ENCODE assay signal across 27 cellular contexts in the genomic region with DNA sequence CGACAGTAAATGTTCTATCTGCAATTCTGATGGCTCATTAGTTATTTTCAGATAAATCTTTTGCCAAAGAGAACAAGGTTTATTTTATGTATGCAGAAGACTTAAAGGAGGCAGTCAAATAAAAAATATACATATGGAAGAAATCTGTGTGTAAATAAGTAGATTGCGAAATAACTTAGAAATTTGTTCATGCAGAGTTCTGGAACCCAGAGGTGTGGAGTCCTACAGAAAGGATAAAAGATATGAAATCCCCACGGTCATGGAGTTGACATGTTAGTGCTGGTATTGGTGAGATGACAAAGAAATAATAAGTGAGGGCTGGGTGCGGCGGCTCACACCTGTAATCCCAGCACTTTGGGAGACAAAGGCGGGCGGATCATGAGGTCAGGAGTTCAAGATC.
DNase-seq lines count a peak whose midpoint lies in the region; ATAC-seq, FAIRE-seq and TF ChIP-seq lines count a peak whose summit lies in the region.
"Had no signal": no experiment of that assay in that cellular context is flagged by ENCODE, and none has a peak within 500 bp of the region (broad histone marks: within the 10 kb centered on the region; RNA-seq: fewer than 3 reads in every experiment).

No MANE protein-coding gene starts in this region.

- in situ Hi-C loops in IMR-90 (cut with MboI; ENCODE audit: low sequenced_read_pairs), result no loop called here

- H3K23me2 ChIP-seq in H1 (ENCODE audit: low read depth, low read length), result no peaks in the 10 kb centered on the region

- H3K27ac ChIP-seq in IMR-90 (ENCODE audit: insufficient read depth, low read length), result no peak overlapping the region
- H3K27ac ChIP-seq in H1 (ENCODE audit: low read depth, low read length), result no peak overlapping the region
- H3K27ac ChIP-seq in MM.1S (ENCODE audit: low read length), result no peak overlapping the region
- H3K27ac ChIP-seq: BLaER1 had no signal

- H3K4me2 ChIP-seq in IMR-90 (ENCODE audit: low read depth, low read length) (no peak overlapping the region), H1 (ENCODE audit: insufficient read depth in 1 of 2, low read depth in 2 of 2, low read length in 2 of 2) (no peak overlapping the region), MM.1S (ENCODE audit: low read depth, low read length) (no peak overlapping the region)
- H3K4me2 ChIP-seq: BLaER1 had no signal

- H3K27me3 ChIP-seq in IMR-90 (ENCODE audit: control insufficient read depth, insufficient read depth, low read length) (no peaks in the 10 kb centered on the region), adipocyte (replicated peaks; ENCODE audit: control insufficient read depth, insufficient read depth, low read length) (no peaks in the 10 kb centered on the region), H1 (replicated peaks in 1 of 4; ENCODE audit: control insufficient read depth in 3 of 4, extremely low read depth in 1 of 4, insufficient read depth in 3 of 4, low read length in 3 of 4) (no peaks in the 10 kb centered on the region), MM.1S (replicated peaks; ENCODE audit: insufficient read depth, low read length) (no peaks in the 10 kb centered on the region)
- H3K27me3 ChIP-seq: BE2C, BLaER1 had no signal

- ATAC-seq in IMR-90 (ENCODE audit: low read depth) (no peak), GM21619 (IDR thresholded peaks at IDR 0.05; ENCODE audit: unreplicated experiment) (no peak)
- ATAC-seq: GM12878 had no signal

- H3K9me2 ChIP-seq in MM.1S (replicated peaks; ENCODE audit: insufficient read depth, low read length), result no peaks in the 10 kb centered on the region

- H3K14ac ChIP-seq in IMR-90 (replicated peaks; ENCODE audit: low read depth, low read length) (no peak overlapping the region), H1 (ENCODE audit: insufficient read length) (no peak overlapping the region)

- H3K79me2 ChIP-seq in H1 (ENCODE audit: control insufficient read depth in 1 of 2, insufficient read depth in 2 of 2, low read length in 2 of 2) (no peaks in the 10 kb centered on the region), MM.1S (ENCODE audit: low read length) (no peaks in the 10 kb centered on the region)

- no peak overlapping the region for H4K8ac ChIP-seq in IMR-90 (ENCODE audit: low read depth in 2 of 2, low read length in 2 of 2)
- H4K8ac ChIP-seq in H1 (ENCODE audit: extremely low read depth, insufficient read depth, low read length), result no peak overlapping the region

- no peaks in the 10 kb centered on the region for H3K36me3 ChIP-seq in IMR-90 (ENCODE audit: control insufficient read depth, insufficient read depth, low read length)
- H3K36me3 ChIP-seq in adipocyte (ENCODE audit: control insufficient read depth, insufficient read depth, low read length, severe bottlenecking), result no peaks in the 10 kb centered on the region
- no peaks in the 10 kb centered on the region for H3K36me3 ChIP-seq in H1 (ENCODE audit: control insufficient read depth in 2 of 4, insufficient read depth in 4 of 4, low read length in 3 of 4)
- no peaks in the 10 kb centered on the region for H3K36me3 ChIP-seq in MM.1S (replicated peaks; ENCODE audit: insufficient read depth, low read length)
- H3K36me3 ChIP-seq: BE2C, BLaER1 had no signal

- no peak overlapping the region for H3K9ac ChIP-seq in IMR-90 (ENCODE audit: low read depth, low read length)
- H3K9ac ChIP-seq in adipocyte (ENCODE audit: low read length), result no peak overlapping the region
- H3K9ac ChIP-seq in H1 (replicated peaks in 1 of 4; ENCODE audit: extremely low read depth in 1 of 4, low read depth in 3 of 4, low read length in 3 of 4), result no peak overlapping the region
- H3K9ac ChIP-seq in MM.1S (ENCODE audit: low read length), result no peak overlapping the region
- H3K9ac ChIP-seq: BLaER1 had no signal

- H2AFZ ChIP-seq in IMR-90 (replicated peaks; ENCODE audit: low read length, poor library complexity) (no peak overlapping the region), H1 (ENCODE audit: low read length) (no peak overlapping the region), MM.1S (ENCODE audit: low read length) (no peak overlapping the region)

- no TSS peak for BruUV-seq in IMR-90 (replicated peaks; lab: Mats Ljungman, UMichigan)

- H2AK5ac ChIP-seq in IMR-90 (ENCODE audit: low read depth, low read length), result no peak overlapping the region
- no peak overlapping the region for H2AK5ac ChIP-seq in H1 (ENCODE audit: low read depth, low read length)

- H3K4me3 ChIP-seq in IMR-90 (ENCODE audit: insufficient read depth, low read depth, low read length) (no peak overlapping the region), adipocyte (ENCODE audit: low read length) (no peak overlapping the region), H1 (ENCODE audit: extremely low read depth in 1 of 4, insufficient read depth in 2 of 4, low read depth in 3 of 4, low read length in 4 of 4) (no peak overlapping the region), MM.1S (ENCODE audit: low read length) (no peak overlapping the region)
- H3K4me3 ChIP-seq: BLaER1, GM12878 had no signal

- H3K18ac ChIP-seq in IMR-90 (ENCODE audit: low read depth, low read length) (no peak overlapping the region), H1 (ENCODE audit: extremely low read depth, low read length) (no peak overlapping the region)

- TF ChIP-seq CTCF in IMR-90 (conservative IDR thresholded peaks at IDR 0.05; ENCODE audit: low read depth, low read length), result no peak
- no peak for TF ChIP-seq CTCF in H1 (IDR thresholded peaks at IDR 0.05; ENCODE audit: control extremely low read depth in 1 of 3, insufficient read depth in 1 of 3, low read depth in 1 of 3, low read length in 3 of 3)
- TF ChIP-seq CTCF in MM.1S (IDR thresholded peaks at IDR 0.05; ENCODE audit: low read length), result no peak

- TF ChIP-seq POLR2A in IMR-90 (IDR thresholded peaks at IDR 0.05; ENCODE audit: low read depth, low read length), result no peak
- no peak for TF ChIP-seq POLR2A in H1 (IDR thresholded peaks at IDR 0.05; ENCODE audit: control extremely low read depth in 1 of 2, low read depth in 2 of 2, low read length in 2 of 2)

- no peak for TF ChIP-seq EP300 in H1 (IDR thresholded peaks at IDR 0.05; ENCODE audit: borderline replicate concordance in 1 of 2, low read depth in 2 of 2, low read length in 2 of 2)

- dilution Hi-C loops in IMR-90 (cut with HindIII; ENCODE audit: low sequenced_read_pairs, unreplicated experiment), result no loop called here

- WGBS in IMR-90 (ENCODE audit: extremely low coverage in 2 of 2, insufficient read length in 1 of 2), 2 experiments, result 83% methylated on average over 4 of the region's 7 CpGs; no CpG with 5 or more reads in 1 of the 2 experiments
- WGBS in H1 (ENCODE audit: extremely low coverage in 1 of 2, insufficient coverage in 1 of 2, insufficient read length in 1 of 2, insufficient replicate concordance in 2 of 2, low coverage in 1 of 2, low lambda C conversion rate in 2 of 2, missing lambda C conversion rate in 1 of 2), 2 experiments, result 92% methylated on average over 7 of the region's 7 CpGs; no CpG with 5 or more reads in 1 of the 2 experiments

- H3K23ac ChIP-seq in IMR-90 (ENCODE audit: low read depth, low read length) (no peak overlapping the region), H1 (ENCODE audit: insufficient read length) (no peak overlapping the region)

- H4K20me1 ChIP-seq in IMR-90 (ENCODE audit: insufficient read depth, low read length), result no peaks in the 10 kb centered on the region
- no peaks in the 10 kb centered on the region for H4K20me1 ChIP-seq in H1 (replicated peaks in 1 of 2; ENCODE audit: control insufficient read depth in 1 of 2, insufficient read depth in 2 of 2, low read length in 2 of 2)
- no peaks in the 10 kb centered on the region for H4K20me1 ChIP-seq in MM.1S (ENCODE audit: insufficient read depth, low read length)
- H4K20me1 ChIP-seq: BLaER1 had no signal

- H4K91ac ChIP-seq in IMR-90 (ENCODE audit: insufficient read depth, low read depth, low read length), result no peak overlapping the region
- H4K91ac ChIP-seq in H1 (replicated peaks; ENCODE audit: insufficient read length, low read length), result no peak overlapping the region

- no peak overlapping the region for H2BK120ac ChIP-seq in IMR-90 (ENCODE audit: low read depth, low read length)
- no peak overlapping the region for H2BK120ac ChIP-seq in H1 (replicated peaks; ENCODE audit: low read depth, low read length)

- H3F3A ChIP-seq in MM.1S (ENCODE audit: insufficient read depth, low read length), result no peaks in the 10 kb centered on the region

- H3K9me3 ChIP-seq in IMR-90 (ENCODE audit: control insufficient read depth, insufficient read depth, low read length) (no peaks in the 10 kb centered on the region), adipocyte (ENCODE audit: control insufficient read depth, low read length) (no peaks in the 10 kb centered on the region), H1 (ENCODE audit: insufficient read depth in 2 of 2, low read depth in 1 of 2, low read length in 1 of 2) (no peaks in the 10 kb centered on the region), MM.1S (replicated peaks; ENCODE audit: insufficient read depth, low read length) (no peaks in the 10 kb centered on the region)
- H3K9me3 ChIP-seq: BE2C, BLaER1 had no signal

- H2BK20ac ChIP-seq in IMR-90 (ENCODE audit: low read depth, low read length) (no peak overlapping the region), H1 (ENCODE audit: low read length) (no peak overlapping the region)

- no peaks in the 10 kb centered on the region for H3K4me1 ChIP-seq in IMR-90 (ENCODE audit: control insufficient read depth, insufficient read depth, low read length)
- H3K4me1 ChIP-seq in adipocyte (ENCODE audit: control insufficient read depth, insufficient read depth, low read length), result no peaks in the 10 kb centered on the region
- H3K4me1 ChIP-seq in H1 (replicated peaks in 1 of 4; ENCODE audit: control insufficient read depth in 3 of 4, insufficient read depth in 4 of 4, low read length in 3 of 4), result peaks cover 0 to 2% (median 0%) of the 10 kb centered on the region in 4 experiments; a peak in 2 of 7 replicates
- no peaks in the 10 kb centered on the region for H3K4me1 ChIP-seq in MM.1S (ENCODE audit: low read length)
- H3K4me1 ChIP-seq: BE2C, BLaER1 had no signal

- TF ChIP-seq RAD21 in IMR-90 (IDR thresholded peaks at IDR 0.05; ENCODE audit: low read length) (no peak), H1 (IDR thresholded peaks at IDR 0.05 in 1 of 2, conservative IDR thresholded peaks at IDR 0.05 in 1 of 2; ENCODE audit: low read depth in 2 of 2, low read length in 2 of 2) (no peak)

- H2BK5ac ChIP-seq in IMR-90 (ENCODE audit: low read depth, low read length, poor library complexity, severe bottlenecking) (no peak overlapping the region), H1 (ENCODE audit: low read depth, low read length) (no peak overlapping the region)

- DNase-seq in IMR-90 (no peak), adipocyte (ENCODE audit: low read depth) (peak; percentile 15), H1 (ENCODE audit: low read depth in 1 of 2, low spot score in 2 of 2) (no peak), posterior vena cava (ENCODE audit: low spot score) (peak; percentile 72), MM.1S (no peak)
- DNase-seq in activated CD8-positive, alpha-beta memory T cell treated with anti-CD3 and anti-CD28 coated beads, Interleukin-2, amount 50 U/mL, for 48 hours, result no peak
- DNase-seq: 8988T; ACHN; BE2C; C1 segment of cervical spinal cord; CD4-positive, alpha-beta memory T cell; CD4-positive, CD25-positive, alpha-beta regulatory T cell; CD8-positive, alpha-beta memory T cell; COR-L47; DMS 273 treated with DMSO at 0.1 percent for 48 hours; DMS153; DMS53; DMS79; DND-41; EL; GDM1 had no signal

- no peak overlapping the region for H2BK15ac ChIP-seq in IMR-90 (ENCODE audit: low read depth, low read length)
- H2BK15ac ChIP-seq in H1 (ENCODE audit: low read length), result no peak overlapping the region

- POLR2A ChIA-PET in IMR-90 (lab: Charles Lee; ENCODE audit: unreplicated experiment) (no interaction called here), H1 (lab: Charles Lee; ENCODE audit: partially characterized antibody) (no interaction called here)

- intact Hi-C loops in IMR-90 (cut with micrococcal nuclease) (loop anchor here (10.0 kb wide), 1 partner anchor 406 kb away; no protein-coding TSS in a partner anchor), posterior vena cava (cut with DNase I) (no loop called here)

- H3K9me1 ChIP-seq in IMR-90 (ENCODE audit: insufficient read depth, low read length), result no peaks in the 10 kb centered on the region

- H3K79me1 ChIP-seq in IMR-90 (ENCODE audit: low read depth in 1 of 2, low read length in 2 of 2) (no peaks in the 10 kb centered on the region), H1 (ENCODE audit: low read depth, low read length) (no peaks in the 10 kb centered on the region)

- H2BK12ac ChIP-seq in H1 (ENCODE audit: low read depth, low read length), result no peak overlapping the region

- FAIRE-seq in H1 (lab: Jason Lieb, UNC), result no peak
- FAIRE-seq: A204.1, GM12878, GM12892, GM18507 had no signal

- H4K5ac ChIP-seq in IMR-90 (ENCODE audit: low read depth, low read length) (no peak overlapping the region), H1 (ENCODE audit: insufficient read length, low read depth, low read length) (no peak overlapping the region)

- no peak overlapping the region for H2AK9ac ChIP-seq in IMR-90 (replicated peaks; ENCODE audit: low read depth, low read length, poor library complexity)

- CTCF ChIA-PET in IMR-90 (lab: Yijun Ruan, JAX), result no interaction called here
- CTCF ChIA-PET in H1 (lab: Charles Lee; ENCODE audit: partially characterized antibody), result no interaction called here

- H3K4ac ChIP-seq in IMR-90 (ENCODE audit: low read depth, low read length) (no peak overlapping the region), H1 (replicated peaks; ENCODE audit: insufficient read length, low read depth, low read length) (no peak overlapping the region)

- H3K56ac ChIP-seq in IMR-90 (ENCODE audit: extremely low read depth, insufficient read depth, low read length) (no peak overlapping the region), H1 (replicated peaks; ENCODE audit: insufficient read length, low read depth, low read length) (no peak overlapping the region)

Comparison
In these comparisons a context has a peak if more than half of its experiments do, and no peak if none do; other contexts are left out.
1. DNase-seq: peak in adipocyte (single experiment) and posterior vena cava (single experiment); none in IMR-90 (single experiment), H1 (0 of 2), activated CD8-positive, alpha-beta memory T cell treated with anti-CD3 and anti-CD28 coated beads, Interleukin-2, amount 50 U/mL, for 48 hours (single experiment) and MM.1S (single experiment).